Comparison of ENCODE assay signal across 8 cellular contexts in the genomic region with DNA sequence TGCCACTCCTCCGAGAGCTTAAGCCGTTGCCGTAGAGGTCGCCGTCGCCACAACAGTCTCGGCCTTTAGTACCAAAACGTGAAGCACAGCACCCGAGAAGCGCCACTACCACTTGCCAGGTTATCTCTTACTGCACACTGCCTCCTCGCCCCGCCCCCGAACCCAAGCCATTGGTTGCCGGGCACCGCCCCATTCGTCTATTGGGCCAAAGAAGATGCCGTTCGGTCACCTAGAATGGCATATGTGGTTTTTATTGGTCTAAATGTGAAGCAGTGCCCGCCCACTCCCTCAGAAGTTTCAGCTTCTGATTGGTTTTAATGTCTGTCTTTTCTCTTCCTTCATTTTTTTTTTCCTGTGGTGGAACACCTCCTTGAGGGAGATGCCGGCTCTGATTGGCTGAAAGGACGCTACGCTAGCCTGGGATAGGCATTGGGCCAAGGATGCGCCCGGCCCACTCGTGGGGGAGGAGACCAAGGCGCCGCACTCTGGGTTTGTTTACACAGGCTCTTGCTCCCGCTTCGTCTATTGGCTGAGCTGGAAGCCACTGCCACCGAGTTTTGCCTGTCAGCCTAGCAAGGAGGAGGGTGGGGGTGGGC. TPM values are rescaled to one million over a fixed set of nuclear protein-coding genes. Genes with fewer than 3 reads are reported as not detected.
A peak's percentile ranks its signal among the peaks of the same experiment; 100 is the strongest.
DNase-seq lines count a peak whose midpoint lies in the region; ATAC-seq and TF ChIP-seq lines count a peak whose summit lies in the region.

Gene PAIP2B, minus strand, starts transcription at position 139 of the 596 bp plus-strand sequence. CDS start 24,514 bp downstream, outside the sequence.

- H3K27me3 ChIP-seq in ACC112 (ENCODE audit: insufficient read depth, low read length) (peaks cover 58% of the 10 kb centered on the region), smooth muscle cell (ENCODE audit: low read depth) (peaks cover 13% of the 10 kb centered on the region)

- no peak for TF ChIP-seq CTCF in activated B cell treated with CpG ODN at 0.5 μM for 24 hours (IDR thresholded peaks at IDR 0.05)
- no peak for TF ChIP-seq CTCF in smooth muscle cell (IDR thresholded peaks at IDR 0.05; ENCODE audit: borderline replicate concordance, insufficient read depth, poor library complexity, severe bottlenecking)

- H3K36me3 Mint-ChIP-seq in activated B cell treated with CpG ODN at 0.5 μM for 24 hours (ENCODE audit: low read depth) = peaks cover 7% of the 10 kb centered on the region
- peaks cover 0 to 4% (median 0%) of the 10 kb centered on the region in 3 donors for H3K36me3 Mint-ChIP-seq in immature natural killer cell

- H3F3A ChIP-seq in smooth muscle cell (ENCODE audit: low read depth) = no peaks in the 10 kb centered on the region

- ATAC-seq in GM18870 (IDR thresholded peaks at IDR 0.05; ENCODE audit: unreplicated experiment) (peak; percentile 98), HG03108 (IDR thresholded peaks at IDR 0.05; ENCODE audit: unreplicated experiment) (peak; percentile 95), activated B cell treated with CpG ODN at 0.5 μM for 24 hours (ENCODE audit: low read depth) (peak; percentile 92)

- no peaks in the 10 kb centered on the region for H3K79me2 ChIP-seq in ACC112 (ENCODE audit: control insufficient read depth, insufficient read depth, low read length, unreplicated experiment)
- H3K79me2 ChIP-seq in smooth muscle cell (ENCODE audit: low read depth) = no peaks in the 10 kb centered on the region

- H3K27ac ChIP-seq in ACC112 (ENCODE audit: low read depth, low read length) (no peak within 1 kb of the TSS), smooth muscle cell (ENCODE audit: low read depth) (no peak within 1 kb of the TSS)

- no peaks in the 10 kb centered on the region for H4K20me1 ChIP-seq in smooth muscle cell (ENCODE audit: low read depth)

- H3K4me1 Mint-ChIP-seq in activated B cell treated with CpG ODN at 0.5 μM for 24 hours (peaks cover 28% of the 10 kb centered on the region), immature natural killer cell (peaks cover 14 to 20% of the 10 kb centered on the region in 2 donors)

- no peaks in the 10 kb centered on the region for H3K9me3 Mint-ChIP-seq in activated B cell treated with CpG ODN at 0.5 μM for 24 hours
- peaks cover 0 to 2% (median 0%) of the 10 kb centered on the region in 6 donors for H3K9me3 Mint-ChIP-seq in immature natural killer cell

- 2% methylated on average over 30 of the region's 30 CpGs for WGBS in smooth muscle cell (ENCODE audit: low lambda C conversion rate)

- H3K9me3 ChIP-seq in smooth muscle cell (replicated peaks; ENCODE audit: low read depth) = no peaks in the 10 kb centered on the region

- H3K27me3 Mint-ChIP-seq in activated B cell treated with CpG ODN at 0.5 μM for 24 hours (peaks cover 9% of the 10 kb centered on the region), immature natural killer cell (ENCODE audit: low read depth in 3 of 3) (peaks cover 8 to 12% (median 9%) of the 10 kb centered on the region in 3 donors)

- peak within 1 kb of the TSS; percentile 99 for H3K4me3 Mint-ChIP-seq in activated B cell treated with CpG ODN at 0.5 μM for 24 hours
- peak within 1 kb of the TSS; percentile 96 to 98 (median 97) for H3K4me3 Mint-ChIP-seq in immature natural killer cell

- H3K4me3 ChIP-seq in ACC112 (ENCODE audit: low read depth, low read length) (peak within 1 kb of the TSS; percentile 76), smooth muscle cell (peak within 1 kb of the TSS; percentile 73)

- H3K36me3 ChIP-seq in ACC112 (ENCODE audit: insufficient read depth, low read length) (no peaks in the 10 kb centered on the region), smooth muscle cell (ENCODE audit: low read depth) (no peaks in the 10 kb centered on the region)

- peak within 1 kb of the TSS; percentile 85 for H2AFZ ChIP-seq in ACC112 (ENCODE audit: low read length, unreplicated experiment)
- peak within 1 kb of the TSS; percentile 92 for H2AFZ ChIP-seq in smooth muscle cell (ENCODE audit: low read depth)

- peak within 1 kb of the TSS; percentile 93 for H3K4me2 ChIP-seq in smooth muscle cell

- POLR2A ChIA-PET in activated B cell treated with CpG ODN at 0.5 μM for 24 hours (lab: Charles Lee) = interaction anchor here (0.5 to 2.7 kb wide), 10 partner anchors 9 to 933 kb away, joined by 3 to 22 read pairs (median 5); partner anchors contain the start of genes MCEE, MPHOSPH10, NAGK and SNRPG

- intact Hi-C loops in activated B cell treated with CpG ODN at 0.5 μM for 24 hours (cut with micrococcal nuclease) = loop anchor here (1.0 to 5.0 kb wide), 6 partner anchors 9 to 1585 kb away; partner anchors contain the start of genes AAK1, MCEE, MPHOSPH10 and NAGK

- CTCF ChIA-PET in activated B cell treated with CpG ODN at 0.5 μM for 24 hours (lab: Charles Lee) = interaction anchor here (0.6 to 2.3 kb wide), 4 partner anchors 9 to 1582 kb away, joined by 3 to 7 read pairs (median 3); no protein-coding TSS in a partner anchor

- peak within 1 kb of the TSS; percentile 28 for H3K9ac ChIP-seq in smooth muscle cell (ENCODE audit: low read depth)

- H3K27ac Mint-ChIP-seq in activated B cell treated with CpG ODN at 0.5 μM for 24 hours (peak within 1 kb of the TSS; percentile 95), immature natural killer cell (peak within 1 kb of the TSS; percentile 87 to 95 (median 90))

- DNase-seq in NCI-H2196 treated with DMSO at 0.1 percent for 48 hours (lab: John Stamatoyannopoulos, UW; ENCODE audit: unreplicated experiment) = peak; percentile 86
- peak; percentile 89 for DNase-seq in activated B cell treated with CpG ODN at 0.5 μM for 24 hours
- peak; percentile 99 for DNase-seq in central memory CD4-positive, alpha-beta T cell
- peak; percentile 95 to 97 (median 96) for DNase-seq in immature natural killer cell
- DNase-seq in smooth muscle cell (lab: John Stamatoyannopoulos, UW; ENCODE audit: unreplicated experiment) = peak; percentile 90

- H3K4me1 ChIP-seq in ACC112 (ENCODE audit: control insufficient read depth, insufficient read depth, low read length, unreplicated experiment) = peaks cover 3% of the 10 kb centered on the region
- peaks cover 3% of the 10 kb centered on the region for H3K4me1 ChIP-seq in smooth muscle cell (ENCODE audit: low read depth)

RNA-seq across cellular contexts. Expression of gene PAIP2B, which starts in this region (rescaled TPM):
- 3.7 and 4.0 TPM in 2 replicates for total RNA-seq in activated B cell treated with CpG ODN at 0.5 μM for 24 hours
- polyA plus RNA-seq in immature natural killer cell = 1 to 10 TPM; 1.3 to 2.5 (median 1.6) TPM
- total RNA-seq in smooth muscle cell = 1.7 and 2.4 TPM in 2 replicates
- polyA plus RNA-seq in smooth muscle cell = 0.89 and 1.2 TPM in 2 replicates
